6 cellular contexts compared by ENCODE assay signal in the genomic region with DNA sequence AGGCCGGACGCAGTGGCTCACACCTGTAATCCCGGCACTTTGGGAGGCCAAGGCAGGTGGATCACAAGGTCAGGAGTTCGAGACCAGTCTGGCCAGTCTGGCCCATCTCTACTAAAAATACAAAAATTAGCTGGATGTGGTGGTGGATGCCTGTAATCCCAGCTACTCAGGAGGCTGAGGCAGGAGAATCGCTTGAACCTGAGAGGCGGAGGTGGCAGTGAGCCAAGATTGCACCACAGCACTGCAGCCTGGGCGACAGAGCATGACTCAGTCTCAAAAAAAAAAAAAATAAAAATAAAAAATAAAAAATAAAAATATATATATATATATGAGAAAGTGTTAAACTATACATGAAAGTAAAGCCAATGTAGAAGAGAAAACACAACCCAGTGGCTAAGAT.
A peak's percentile ranks its signal among the peaks of the same experiment; 100 is the strongest.
DNase-seq lines count a peak whose midpoint lies in the region; ATAC-seq and TF ChIP-seq lines count a peak whose summit lies in the region.
"Not testable (repeated sequence)": the region's sequence is repeated elsewhere in the genome, so short reads cannot be mapped to it uniquely, and the experiment has no call there.

No MANE protein-coding gene starts in this region.

- TF ChIP-seq CTCF in MCF 10A (IDR thresholded peaks at IDR 0.05; ENCODE audit: unreplicated experiment): not testable (repeated sequence)

- not testable (repeated sequence) for H3K27ac Mint-ChIP-seq in activated CD4-positive, alpha-beta T cell treated with anti-CD3 and anti-CD28 coated beads for 36 hours; MCF 10A (ENCODE audit: low read depth, unreplicated experiment)
- H3K27ac Mint-ChIP-seq in memory B cell: peak overlapping the region; percentile 2

- not testable (repeated sequence) for H3K4me3 ChIP-seq in right cardiac atrium (ENCODE audit: low read length)

- not testable (repeated sequence) for H3K4me1 ChIP-seq in right cardiac atrium (ENCODE audit: control insufficient read depth, insufficient read depth, low read length)

- POLR2A ChIA-PET in activated CD4-positive, alpha-beta T cell treated with anti-CD3 and anti-CD28 coated beads for 36 hours (lab: Charles Lee): not testable (repeated sequence)
- POLR2A ChIA-PET in MCF 10A (lab: Yijun Ruan, JAX): interaction anchor here (1.0 kb wide), 1 partner anchor 11 kb away, joined by 3 read pairs; no protein-coding TSS in a partner anchor

- CTCF ChIA-PET in activated CD4-positive, alpha-beta T cell treated with anti-CD3 and anti-CD28 coated beads for 36 hours (lab: Charles Lee): interaction anchor here (0.7 to 2.3 kb wide), 3 partner anchors 9 to 446 kb away, joined by 3 to 6 read pairs (median 3); no protein-coding TSS in a partner anchor
- CTCF ChIA-PET in MCF 10A (lab: Yijun Ruan, JAX): interaction anchor here (0.9 to 2.1 kb wide), 4 partner anchors 9 to 281 kb away, joined by 3 to 9 read pairs (median 4); no protein-coding TSS in a partner anchor

- H3K27me3 ChIP-seq in right cardiac atrium (ENCODE audit: control insufficient read depth, insufficient read depth): not testable (repeated sequence)

- H3K36me3 Mint-ChIP-seq in activated CD4-positive, alpha-beta T cell treated with anti-CD3 and anti-CD28 coated beads for 36 hours (ENCODE audit: low read depth): peaks cover 14% of the 10 kb centered on the region
- H3K36me3 Mint-ChIP-seq in MCF 10A (ENCODE audit: insufficient read depth, unreplicated experiment): not testable (repeated sequence)
- peaks cover 23% of the 10 kb centered on the region for H3K36me3 Mint-ChIP-seq in memory B cell

- H3K27me3 Mint-ChIP-seq in activated CD4-positive, alpha-beta T cell treated with anti-CD3 and anti-CD28 coated beads for 36 hours; MCF 10A (ENCODE audit: insufficient read depth, unreplicated experiment); memory B cell: not testable (repeated sequence)

- not testable (repeated sequence) for H3K27ac ChIP-seq in right cardiac atrium (ENCODE audit: low read length)

- not testable (repeated sequence) for H3K4me1 Mint-ChIP-seq in activated CD4-positive, alpha-beta T cell treated with anti-CD3 and anti-CD28 coated beads for 36 hours; MCF 10A (ENCODE audit: insufficient read depth, unreplicated experiment); memory B cell

- not testable (repeated sequence) for H3K9me3 ChIP-seq in right cardiac atrium (ENCODE audit: control insufficient read depth, low read length)

- WGBS in right cardiac atrium: 96% methylated on average over 7 of the region's 7 CpGs

- not testable (repeated sequence) for H3K9me3 Mint-ChIP-seq in activated CD4-positive, alpha-beta T cell treated with anti-CD3 and anti-CD28 coated beads for 36 hours (ENCODE audit: low read depth); MCF 10A (ENCODE audit: unreplicated experiment); memory B cell

- ATAC-seq in activated CD4-positive, alpha-beta T cell treated with anti-CD3 and anti-CD28 coated beads for 36 hours; Right ventricle myocardium inferior; right cardiac atrium; memory B cell (ENCODE audit: low read depth): not testable (repeated sequence)

- DNase-seq in activated CD4-positive, alpha-beta T cell treated with anti-CD3 and anti-CD28 coated beads for 36 hours: peak; percentile 9
- DNase-seq in amniotic epithelial cell (ENCODE audit: low read depth) (peak; percentile 17), MCF 10A (ENCODE audit: unreplicated experiment) (peak; percentile 5), Right ventricle myocardium inferior (ENCODE audit: missing footprints) (peak; percentile 60), right cardiac atrium (peak in 2 of 3 donors; percentile 19 to 39)
- not testable (repeated sequence) for DNase-seq in memory B cell (ENCODE audit: low spot score in 2 of 2)

- BruUV-seq in MCF 10A (replicated peaks; lab: Mats Ljungman, UMichigan): not testable (repeated sequence)

- intact Hi-C loops in activated CD4-positive, alpha-beta T cell treated with anti-CD3 and anti-CD28 coated beads for 36 hours (cut with DNase I, micrococcal nuclease); MCF 10A (cut with micrococcal nuclease); Right ventricle myocardium inferior (cut with DNase I); right cardiac atrium (cut with DNase I): not testable (repeated sequence)

- H3K4me3 Mint-ChIP-seq in activated CD4-positive, alpha-beta T cell treated with anti-CD3 and anti-CD28 coated beads for 36 hours; MCF 10A (ENCODE audit: unreplicated experiment); memory B cell: not testable (repeated sequence)
